ENCODE assay signal across 14 cellular contexts in the genomic region with DNA sequence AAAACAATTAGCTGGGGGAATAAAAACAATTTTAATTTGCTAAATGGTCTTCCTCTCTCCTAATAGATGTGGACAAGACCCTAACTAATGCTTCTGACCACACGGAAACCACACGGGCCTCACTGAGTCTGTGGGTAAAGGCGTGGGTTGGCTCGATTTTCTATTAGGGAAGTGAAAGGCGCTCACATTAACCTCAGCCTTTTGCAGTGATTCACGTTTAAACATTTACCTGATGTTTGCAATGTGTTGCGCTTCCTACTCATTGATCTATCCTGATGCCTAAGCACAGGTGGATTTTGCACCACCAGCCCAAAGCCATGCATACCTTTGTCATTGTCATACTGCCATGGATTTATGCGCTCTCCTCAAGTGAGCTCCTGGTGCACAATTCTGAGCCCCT. TPM values are rescaled to one million over a fixed set of nuclear protein-coding genes. Genes with fewer than 3 reads are reported as not detected.
DNase-seq lines count a peak whose midpoint lies in the region; ATAC-seq, FAIRE-seq and TF ChIP-seq lines count a peak whose summit lies in the region.
"Had no signal": no experiment of that assay in that cellular context is flagged by ENCODE, and none has a peak within 500 bp of the region (broad histone marks: within the 10 kb centered on the region; RNA-seq: fewer than 3 reads in every experiment).

No MANE protein-coding gene starts in this region.

- intact Hi-C loops in posterior cingulate gyrus (cut with DNase I) = no loop called here

- peak; percentile 16 for DNase-seq in GM12891 (ENCODE audit: insufficient read length, low spot score)
- no peak for DNase-seq in AG08395 (ENCODE audit: low spot score)
- no peak for DNase-seq in NCI-H1694 (lab: John Stamatoyannopoulos, UW)
- DNase-seq in stimulated activated CD4-positive, alpha-beta T cell treated with anti-CD3 and anti-CD28 coated beads, Interleukin-4, amount 100 ng/mL, for 1 hour = no peak
- DNase-seq in posterior cingulate gyrus = no peak
- DNase-seq: activated naive CD4-positive, alpha-beta T cell treated with Interleukin-2 at 50 U/mL for 16 hours; gastrocnemius medialis; GF-D8; NCI-H2029; psoas muscle had no signal

- FAIRE-seq in GM12891 (lab: Jason Lieb, UNC) = peak; percentile 89
- FAIRE-seq: RCC 7860 had no signal

- no peak for TF ChIP-seq POLR2A in GM12891 (IDR thresholded peaks at IDR 0.05; ENCODE audit: low read depth, low read length)

- ATAC-seq in GM19438 (IDR thresholded peaks at IDR 0.05; ENCODE audit: low read depth, unreplicated experiment) (peak; percentile 99), HG02852 (IDR thresholded peaks at IDR 0.05; ENCODE audit: unreplicated experiment) (peak; percentile 99), HG03521 (IDR thresholded peaks at IDR 0.05; ENCODE audit: unreplicated experiment) (peak; percentile 99)
- ATAC-seq: gastrocnemius medialis, psoas muscle had no signal

TF ChIP-seq in GM12891, 5 proteins besides CTCF, POLR2A, EP300 and RAD21:
- TF ChIP-seq TAF1 (IDR thresholded peaks at IDR 0.05; ENCODE audit: low read depth, low read length) = no peak
- TF ChIP-seq POU2F2 (IDR thresholded peaks at IDR 0.05; ENCODE audit: low read depth, low read length) = peak; percentile 78; the same call in 1 of the 2 replicates
- TF ChIP-seq SPI1 (IDR thresholded peaks at IDR 0.05; ENCODE audit: low read depth, low read length) = peak; percentile 99

RNA-seq across cellular contexts. Expression of a gene that starts 35.6 kb away (rescaled TPM):
- 0.55 TPM for polyA plus RNA-seq in GM12891 (2012; ENCODE audit: low read depth, missing spikeins)
